20 cellular contexts compared by ENCODE assay signal in genomic region chr7:27162548-27162848, GRCh38. TPM values are rescaled to one million over a fixed set of nuclear protein-coding genes. Genes with fewer than 3 reads are reported as not detected.
DNase-seq lines count a peak whose midpoint lies in the region; FAIRE-seq and TF ChIP-seq lines count a peak whose summit lies in the region.
"Had no signal": no experiment of that assay in that cellular context is flagged by ENCODE, and none has a peak within 500 bp of the region (broad histone marks: within the 10 kb centered on the region; RNA-seq: fewer than 3 reads in every experiment).

No MANE protein-coding gene starts in this region.

- no peaks in the 10 kb centered on the region for H3K9me3 ChIP-seq in endothelial cell of umbilical vein (replicated peaks; ENCODE audit: control insufficient read depth, insufficient read depth, low read length)
- H3K9me3 ChIP-seq in testis = no peaks in the 10 kb centered on the region
- H3K9me3 ChIP-seq: esophagus squamous epithelium had no signal

- H2AFZ ChIP-seq in endothelial cell of umbilical vein (ENCODE audit: low read depth, low read length) = no peak overlapping the region

- H3K27me3 Mint-ChIP-seq in HFFc6 (ENCODE audit: insufficient read depth) (peaks cover 10% of the 10 kb centered on the region), nephron progenitor cell (ENCODE audit: low read depth, poor library complexity) (peaks cover 5% of the 10 kb centered on the region), osteocyte (ENCODE audit: unreplicated experiment) (peaks cover 85% of the 10 kb centered on the region)
- peaks cover 92% of the 10 kb centered on the region for H3K27me3 Mint-ChIP-seq in activated naive CD8-positive, alpha-beta T cell treated with anti-CD3 and anti-CD28 coated beads for 36 hours

- peak overlapping the region; percentile 91 for H3K4me2 ChIP-seq in endothelial cell of umbilical vein (ENCODE audit: insufficient read depth, low read length)

- H3K4me3 ChIP-seq in AG09309 (ENCODE audit: control insufficient read depth, low read depth, low read length) (peak overlapping the region; percentile 87), endothelial cell of umbilical vein (replicated peaks in 1 of 3; ENCODE audit: insufficient read depth in 1 of 3, low read depth in 1 of 3, low read length in 3 of 3) (peak overlapping the region; percentile 63 to 98 (median 88)), testis (no peak overlapping the region)
- H3K4me3 ChIP-seq: esophagus squamous epithelium, SK-N-MC had no signal

- H3K27me3 ChIP-seq in endothelial cell of umbilical vein (ENCODE audit: control insufficient read depth in 2 of 2, insufficient read depth in 2 of 2, low read length in 2 of 2) (no peaks in the 10 kb centered on the region), testis (peaks cover 4% of the 10 kb centered on the region)

- TF ChIP-seq POLR2A in endothelial cell of umbilical vein (IDR thresholded peaks at IDR 0.05; ENCODE audit: low read depth, low read length) (no peak), testis (IDR thresholded peaks at IDR 0.05) (no peak)

- H4K20me1 ChIP-seq in endothelial cell of umbilical vein (replicated peaks; ENCODE audit: control insufficient read depth, extremely low read depth, insufficient read depth, low read length) = no peaks in the 10 kb centered on the region

- H3K36me3 Mint-ChIP-seq in HFFc6 (ENCODE audit: low read depth) (peaks cover 37% of the 10 kb centered on the region), nephron progenitor cell (ENCODE audit: low read depth) (peaks cover 44% of the 10 kb centered on the region), osteocyte (ENCODE audit: unreplicated experiment) (no peaks in the 10 kb centered on the region)
- H3K36me3 Mint-ChIP-seq in activated naive CD8-positive, alpha-beta T cell treated with anti-CD3 and anti-CD28 coated beads for 36 hours = no peaks in the 10 kb centered on the region
- H3K36me3 Mint-ChIP-seq: activated naive CD4-positive, alpha-beta T cell treated with anti-CD3 and anti-CD28 coated beads, Interleukin-2, amount 50 U/mL, for 24 hours had no signal

- CTCF ChIA-PET in endothelial cell of umbilical vein (lab: Charles Lee) = interaction anchor here (1.1 to 4.6 kb wide), 14 partner anchors 8 to 797 kb away, joined by 3 to 145 read pairs (median 16); partner anchors contain the start of genes HOXA10, HOXA11, HOXA3 and HOXA4

- no peak for TF ChIP-seq CTCF in AG09309 (IDR thresholded peaks at IDR 0.05; ENCODE audit: control insufficient read depth, insufficient read depth, low read depth, low read length, missing control alignments)
- TF ChIP-seq CTCF in HFFc6 (IDR thresholded peaks at IDR 0.05) = no peak
- TF ChIP-seq CTCF in endothelial cell of umbilical vein (IDR thresholded peaks at IDR 0.05; ENCODE audit: extremely low read depth in 1 of 2, insufficient read depth in 1 of 2, low read depth in 1 of 2, low read length in 2 of 2) = no peak
- no peak for TF ChIP-seq CTCF in nephron progenitor cell (IDR thresholded peaks at IDR 0.05)
- TF ChIP-seq CTCF in testis (IDR thresholded peaks at IDR 0.05) = no peak
- TF ChIP-seq CTCF in osteocyte (IDR thresholded peaks at IDR 0.05) = no peak

- peak overlapping the region; percentile 85 for H3K9ac ChIP-seq in endothelial cell of umbilical vein (replicated peaks; ENCODE audit: extremely low read depth, insufficient read depth, low read length)
- H3K9ac ChIP-seq: parathyroid adenoma had no signal

- H3K4me1 ChIP-seq in endothelial cell of umbilical vein (ENCODE audit: control insufficient read depth, extremely low read depth, insufficient read depth, low read length) (peaks cover 53% of the 10 kb centered on the region), testis (peaks cover 10% of the 10 kb centered on the region)
- H3K4me1 ChIP-seq: parathyroid adenoma had no signal

- POLR2A ChIA-PET in endothelial cell of umbilical vein (lab: Charles Lee) = interaction anchor here (1.2 to 2.4 kb wide), 3 partner anchors 10 to 22 kb away, joined by 3 to 15 read pairs (median 6); partner anchors contain the start of genes HOXA11 and HOXA3

- no peaks in the 10 kb centered on the region for H3K9me1 ChIP-seq in endothelial cell of umbilical vein (replicated peaks; ENCODE audit: control insufficient read depth, extremely low read depth, insufficient read depth, low read length)

- BruUV-seq in endothelial cell of umbilical vein (replicated peaks; lab: Mats Ljungman, UMichigan) = no TSS peak

- no peaks in the 10 kb centered on the region for H3K9me3 Mint-ChIP-seq in HFFc6
- no peaks in the 10 kb centered on the region for H3K9me3 Mint-ChIP-seq in nephron progenitor cell
- peaks cover 7% of the 10 kb centered on the region for H3K9me3 Mint-ChIP-seq in osteocyte (ENCODE audit: unreplicated experiment)
- H3K9me3 Mint-ChIP-seq in activated naive CD8-positive, alpha-beta T cell treated with anti-CD3 and anti-CD28 coated beads for 36 hours = no peaks in the 10 kb centered on the region
- H3K9me3 Mint-ChIP-seq: activated naive CD4-positive, alpha-beta T cell treated with anti-CD3 and anti-CD28 coated beads, Interleukin-2, amount 50 U/mL, for 24 hours; stimulated activated naive CD8-positive, alpha-beta T cell treated with anti-CD3 and anti-CD28 coated beads, Interleukin-15, amount 100 ng/mL, for 72 hours had no signal

- intact Hi-C loops in endothelial cell of umbilical vein (cut with micrococcal nuclease) (loop anchor here (5.0 kb wide), 3 partner anchors 745 to 1770 kb away; no protein-coding TSS in a partner anchor), testis (cut with DNase I; ENCODE audit: low total_unique reads) (loop anchor here (10.0 kb wide), 1 partner anchor 788 kb away; no protein-coding TSS in a partner anchor)

- H3K27ac ChIP-seq in endothelial cell of umbilical vein (ENCODE audit: insufficient read depth, low read depth, low read length) = peak overlapping the region; percentile 57
- no peak overlapping the region for H3K27ac ChIP-seq in testis
- H3K27ac ChIP-seq: esophagus squamous epithelium, parathyroid adenoma, SK-N-MC had no signal

- H3K27ac Mint-ChIP-seq in HFFc6 = peak overlapping the region; percentile 99
- H3K27ac Mint-ChIP-seq in nephron progenitor cell = peak overlapping the region; percentile 99
- no peak overlapping the region for H3K27ac Mint-ChIP-seq in osteocyte (ENCODE audit: unreplicated experiment)
- no peak overlapping the region for H3K27ac Mint-ChIP-seq in activated naive CD8-positive, alpha-beta T cell treated with anti-CD3 and anti-CD28 coated beads for 36 hours
- H3K27ac Mint-ChIP-seq: activated naive CD4-positive, alpha-beta T cell treated with anti-CD3 and anti-CD28 coated beads, Interleukin-2, amount 50 U/mL, for 24 hours; stimulated activated naive CD8-positive, alpha-beta T cell treated with anti-CD3 and anti-CD28 coated beads, Interleukin-15, amount 100 ng/mL, for 72 hours had no signal

- 58 to 67% methylated on average over 4 of the region's 4 CpGs for WGBS in testis, 2 donors

- peak overlapping the region; percentile 96 for H3K4me3 Mint-ChIP-seq in HFFc6
- H3K4me3 Mint-ChIP-seq in nephron progenitor cell = peak overlapping the region; percentile 97
- H3K4me3 Mint-ChIP-seq in osteocyte (ENCODE audit: unreplicated experiment) = no peak overlapping the region
- H3K4me3 Mint-ChIP-seq in activated naive CD8-positive, alpha-beta T cell treated with anti-CD3 and anti-CD28 coated beads for 36 hours = no peak overlapping the region
- H3K4me3 Mint-ChIP-seq: activated naive CD4-positive, alpha-beta T cell treated with anti-CD3 and anti-CD28 coated beads, Interleukin-2, amount 50 U/mL, for 24 hours; stimulated activated naive CD8-positive, alpha-beta T cell treated with anti-CD3 and anti-CD28 coated beads, Interleukin-15, amount 100 ng/mL, for 72 hours had no signal

- DNase-seq in AG09309 (ENCODE audit: low read depth) = no peak
- DNase-seq in HFFc6 = no peak
- DNase-seq in endothelial cell of umbilical vein (ENCODE audit: low read depth, low spot score) = no peak
- DNase-seq in nephron progenitor cell = no peak
- no peak for DNase-seq in testis
- DNase-seq in foreskin melanocyte = no peak
- DNase-seq in osteocyte (ENCODE audit: extremely low spot score, unreplicated experiment) = no peak
- no peak for DNase-seq in activated naive CD8-positive, alpha-beta T cell treated with anti-CD3 and anti-CD28 coated beads for 36 hours
- DNase-seq: activated CD4-positive, alpha-beta T cell treated with anti-CD3 and anti-CD28 coated beads for 4 hours; esophagus squamous epithelium; NCI-H1930; stimulated activated naive CD8-positive, alpha-beta T cell treated with anti-CD3 and anti-CD28 coated beads, Interleukin-15, amount 100 ng/mL, for 72 hours; T1000 had no signal

- H3K36me3 ChIP-seq in endothelial cell of umbilical vein (ENCODE audit: control insufficient read depth in 2 of 2, extremely low read depth in 1 of 2, insufficient read depth in 2 of 2, low read length in 2 of 2) (peaks cover 3 to 7% of the 10 kb centered on the region in 2 experiments), testis (ENCODE audit: low read depth, missing control alignments) (no peaks in the 10 kb centered on the region)
- H3K36me3 ChIP-seq: esophagus squamous epithelium had no signal

- FAIRE-seq in endothelial cell of umbilical vein (lab: Jason Lieb, UNC) = no peak
- FAIRE-seq: bronchial epithelial cell, H1, HepG2 had no signal

- peaks cover 78% of the 10 kb centered on the region for H3K79me2 ChIP-seq in endothelial cell of umbilical vein (ENCODE audit: control insufficient read depth, insufficient read depth, low read length)
- H3K79me2 ChIP-seq: parathyroid adenoma had no signal

- dilution Hi-C loops in endothelial cell of umbilical vein (cut with MboI; ENCODE audit: extremely low pct_ligation_motif_present, low sequenced_read_pairs) = loop anchor here (10.0 to 25.0 kb wide), 3 partner anchors 308 to 975 kb away; no protein-coding TSS in a partner anchor

- peaks cover 9% of the 10 kb centered on the region for H3K4me1 Mint-ChIP-seq in HFFc6 (ENCODE audit: low read depth)
- peaks cover 36% of the 10 kb centered on the region for H3K4me1 Mint-ChIP-seq in nephron progenitor cell
- peaks cover 6% of the 10 kb centered on the region for H3K4me1 Mint-ChIP-seq in osteocyte (ENCODE audit: unreplicated experiment)
- H3K4me1 Mint-ChIP-seq in activated naive CD8-positive, alpha-beta T cell treated with anti-CD3 and anti-CD28 coated beads for 36 hours = peaks cover 34% of the 10 kb centered on the region

RNA-seq across cellular contexts. Expression of gene HOXA9, which starts 2.8 kb away (rescaled TPM):
- 10 to 100 TPM; 25.2 to 37.0 (median 26.7) TPM for total RNA-seq in HFFc6 (2021; fragmentation: NEBNext Ultra II Directional; extraction: Animal tissue kit (Norgen Biotek cat#: 25700))
- total RNA-seq in endothelial cell of umbilical vein = 61.6 and 62.9 TPM in 2 replicates
- polyA plus RNA-seq in endothelial cell of umbilical vein = 47.2 and 84.1 TPM in 2 replicates
- 44.6 and 46.3 TPM in 2 replicates for polyA plus RNA-seq in endothelial cell of umbilical vein (2011; cell fraction: cytosol; rRNA removed)
- 94.3 and 108 TPM in 2 replicates for polyA plus RNA-seq in endothelial cell of umbilical vein (2011; cell fraction: nucleus; rRNA removed)
- 32.3 and 47.7 TPM in 2 replicates for polyA plus RNA-seq in endothelial cell of umbilical vein (2012)
- 8.0 and 11.3 TPM in 2 replicates for polyA minus RNA-seq in endothelial cell of umbilical vein
- polyA minus RNA-seq in endothelial cell of umbilical vein (2011; cell fraction: cytosol; rRNA and poly(A)+ RNA removed) = not detected
- 14.0 and 22.7 TPM in 2 replicates for polyA minus RNA-seq in endothelial cell of umbilical vein (2011; cell fraction: nucleus; rRNA and poly(A)+ RNA removed)
- under 1 TPM; 0.25 to 0.39 TPM for total RNA-seq in testis
- 1.0 TPM for polyA plus RNA-seq in testis (ENCODE audit: insufficient read depth, low read depth, low replicate concordance)
- total RNA-seq in osteocyte = not detected in 2 replicates
- total RNA-seq in activated naive CD8-positive, alpha-beta T cell treated with anti-CD3 and anti-CD28 coated beads for 36 hours = not detected
- total RNA-seq: A673, bronchial epithelial cell, H1, HepG2 had no signal
- polyA plus RNA-seq: H1, HepG2 had no signal

RNA-seq across cellular contexts. Expression of gene HOXA7, which starts 6.0 kb away (rescaled TPM):
- total RNA-seq in HFFc6 (2021; fragmentation: NEBNext Ultra II Directional; extraction: Animal tissue kit (Norgen Biotek cat#: 25700)) = 1 to 10 TPM; 6.2 to 8.2 (median 6.8) TPM
- 15.6 and 18.5 TPM in 2 replicates for total RNA-seq in endothelial cell of umbilical vein
- polyA plus RNA-seq in endothelial cell of umbilical vein = 16.9 and 18.1 TPM in 2 replicates
- 13.0 and 13.8 TPM in 2 replicates for polyA plus RNA-seq in endothelial cell of umbilical vein (2011; cell fraction: cytosol; rRNA removed)
- 5.6 and 8.3 TPM in 2 replicates for polyA plus RNA-seq in endothelial cell of umbilical vein (2011; cell fraction: nucleus; rRNA removed)
- polyA plus RNA-seq in endothelial cell of umbilical vein (2012) = 13.9 and 16.0 TPM in 2 replicates
- 8.6 and 9.4 TPM in 2 replicates for polyA minus RNA-seq in endothelial cell of umbilical vein
- 5.9 TPM for polyA minus RNA-seq in endothelial cell of umbilical vein (2011; cell fraction: cytosol; rRNA and poly(A)+ RNA removed)
- polyA minus RNA-seq in endothelial cell of umbilical vein (2011; cell fraction: nucleus; rRNA and poly(A)+ RNA removed) = 3.8 and 4.1 TPM in 2 replicates
- total RNA-seq in testis = 1 to 10 TPM; 3.1 to 7.8 TPM
- 13.1 TPM for polyA plus RNA-seq in testis (ENCODE audit: insufficient read depth, low read depth, low replicate concordance)
- total RNA-seq in osteocyte = not detected in 2 replicates
- total RNA-seq in activated naive CD8-positive, alpha-beta T cell treated with anti-CD3 and anti-CD28 coated beads for 36 hours = not detected
- total RNA-seq: bronchial epithelial cell, H1, HepG2 had no signal

RNA-seq across cellular contexts. Expression of gene HOXA3, which starts 10.1 kb away (rescaled TPM):
- total RNA-seq in HFFc6 (2021; fragmentation: NEBNext Ultra II Directional; extraction: Animal tissue kit (Norgen Biotek cat#: 25700)) = 1 to 10 TPM in 3 of 6 experiments, under 1 TPM in 3; 0.33 to 1.9 (median 1.1) TPM
- total RNA-seq in endothelial cell of umbilical vein = 12.0 and 14.0 TPM in 2 replicates
- 4.2 and 4.7 TPM in 2 replicates for polyA plus RNA-seq in endothelial cell of umbilical vein
- 1.5 and 2.4 TPM in 2 replicates for polyA plus RNA-seq in endothelial cell of umbilical vein (2011; cell fraction: cytosol; rRNA removed)
- polyA plus RNA-seq in endothelial cell of umbilical vein (2011; cell fraction: nucleus; rRNA removed) = 14.0 and 14.1 TPM in 2 replicates
- polyA plus RNA-seq in endothelial cell of umbilical vein (2012) = 4.6 and 5.6 TPM in 2 replicates
- 1.6 and 2.0 TPM in 2 replicates for polyA minus RNA-seq in endothelial cell of umbilical vein
- polyA minus RNA-seq in endothelial cell of umbilical vein (2011; cell fraction: cytosol; rRNA and poly(A)+ RNA removed) = not detected
- 7.1 and 20.1 TPM in 2 replicates for polyA minus RNA-seq in endothelial cell of umbilical vein (2011; cell fraction: nucleus; rRNA and poly(A)+ RNA removed)
- 1 to 10 TPM in 1 of 2 donors, under 1 TPM in 1; 0.93 to 2.4 TPM for total RNA-seq in testis
- 2.8 TPM for polyA plus RNA-seq in testis (ENCODE audit: insufficient read depth, low read depth, low replicate concordance)
- not detected in 2 replicates for total RNA-seq in osteocyte
- not detected for total RNA-seq in activated naive CD8-positive, alpha-beta T cell treated with anti-CD3 and anti-CD28 coated beads for 36 hours
- total RNA-seq: A673, bronchial epithelial cell, H1 had no signal
- polyA plus RNA-seq: H1 had no signal

RNA-seq across cellular contexts. Expression of gene HOXA10, which starts 11.6 kb away (rescaled TPM):
- 10 to 100 TPM; 38.9 to 43.5 (median 41.1) TPM for total RNA-seq in HFFc6 (2021; fragmentation: NEBNext Ultra II Directional; extraction: Animal tissue kit (Norgen Biotek cat#: 25700))
- 24.4 and 27.6 TPM in 2 replicates for total RNA-seq in endothelial cell of umbilical vein
- polyA plus RNA-seq in endothelial cell of umbilical vein = 23.7 and 30.3 TPM in 2 replicates
- 15.8 and 19.0 TPM in 2 replicates for polyA plus RNA-seq in endothelial cell of umbilical vein (2011; cell fraction: cytosol; rRNA removed)
- 16.7 TPM in 2 replicates for polyA plus RNA-seq in endothelial cell of umbilical vein (2011; cell fraction: nucleus; rRNA removed)
- 15.1 and 20.3 TPM in 2 replicates for polyA plus RNA-seq in endothelial cell of umbilical vein (2012)
- polyA minus RNA-seq in endothelial cell of umbilical vein = 24.4 and 30.3 TPM in 2 replicates
- polyA minus RNA-seq in endothelial cell of umbilical vein (2011; cell fraction: cytosol; rRNA and poly(A)+ RNA removed) = 3.2 TPM
- polyA minus RNA-seq in endothelial cell of umbilical vein (2011; cell fraction: nucleus; rRNA and poly(A)+ RNA removed) = 8.0 and 9.1 TPM in 2 replicates
- 1 to 10 TPM in 1 of 2 donors, under 1 TPM in 1; 0.31 to 1.8 TPM for total RNA-seq in testis
- 1.6 TPM for polyA plus RNA-seq in testis (ENCODE audit: insufficient read depth, low read depth, low replicate concordance)
- total RNA-seq in osteocyte = not detected in 2 replicates
- total RNA-seq in activated naive CD8-positive, alpha-beta T cell treated with anti-CD3 and anti-CD28 coated beads for 36 hours = not detected
- total RNA-seq: A673, bronchial epithelial cell, esophagus squamous epithelium, H1, HepG2 had no signal
- polyA plus RNA-seq: H1, HepG2 had no signal

RNA-seq across cellular contexts. Expression of gene HOXA6, which starts 14.9 kb away (rescaled TPM):
- 1 to 10 TPM; 2.3 to 3.8 (median 2.8) TPM for total RNA-seq in HFFc6 (2021; fragmentation: NEBNext Ultra II Directional; extraction: Animal tissue kit (Norgen Biotek cat#: 25700))
- 17.9 and 20.7 TPM in 2 replicates for total RNA-seq in endothelial cell of umbilical vein
- 7.8 and 10.0 TPM in 2 replicates for polyA plus RNA-seq in endothelial cell of umbilical vein
- 5.0 and 6.7 TPM in 2 replicates for polyA plus RNA-seq in endothelial cell of umbilical vein (2011; cell fraction: cytosol; rRNA removed)
- 15.6 and 19.9 TPM in 2 replicates for polyA plus RNA-seq in endothelial cell of umbilical vein (2011; cell fraction: nucleus; rRNA removed)
- polyA plus RNA-seq in endothelial cell of umbilical vein (2012) = 6.1 and 6.2 TPM in 2 replicates
- polyA minus RNA-seq in endothelial cell of umbilical vein = 6.1 and 6.7 TPM in 2 replicates
- polyA minus RNA-seq in endothelial cell of umbilical vein (2011; cell fraction: cytosol; rRNA and poly(A)+ RNA removed) = not detected
- polyA minus RNA-seq in endothelial cell of umbilical vein (2011; cell fraction: nucleus; rRNA and poly(A)+ RNA removed) = 8.4 and 18.0 TPM in 2 replicates
- total RNA-seq in testis = not detected
- 0.37 TPM for polyA plus RNA-seq in testis (ENCODE audit: insufficient read depth, low read depth, low replicate concordance)
- total RNA-seq in osteocyte = not detected in 2 replicates
- total RNA-seq in activated naive CD8-positive, alpha-beta T cell treated with anti-CD3 and anti-CD28 coated beads for 36 hours = not detected
- total RNA-seq: A673, H1 had no signal
- polyA plus RNA-seq: H1 had no signal

Comparison
In these comparisons a context has a peak if more than half of its experiments do, and no peak if none do; other contexts are left out.
1. H3K4me3 ChIP-seq: peak in AG09309 (single experiment) and endothelial cell of umbilical vein (3 of 3); none in testis (0 of 2).
2. H3K27ac Mint-ChIP-seq: peak in HFFc6 (single experiment) and nephron progenitor cell (single experiment); none in osteocyte (single experiment) and activated naive CD8-positive, alpha-beta T cell treated with anti-CD3 and anti-CD28 coated beads for 36 hours (single experiment).
3. H3K4me3 Mint-ChIP-seq: peak in HFFc6 (single experiment) and nephron progenitor cell (single experiment); none in osteocyte (single experiment) and activated naive CD8-positive, alpha-beta T cell treated with anti-CD3 and anti-CD28 coated beads for 36 hours (single experiment).
4. RNA of gene HOXA9, which starts 2.8 kb away (total RNA-seq): 61.6 to 62.9 TPM in endothelial cell of umbilical vein and 25.2 to 37.0 TPM in HFFc6; 0.25 to 0.39 TPM in testis, not detected in activated naive CD8-positive, alpha-beta T cell treated with anti-CD3 and anti-CD28 coated beads for 36 hours and not detected in osteocyte; every median in the first group is over 10 times any median in the second.